16 cellular contexts compared by ENCODE assay signal in the genomic region with DNA sequence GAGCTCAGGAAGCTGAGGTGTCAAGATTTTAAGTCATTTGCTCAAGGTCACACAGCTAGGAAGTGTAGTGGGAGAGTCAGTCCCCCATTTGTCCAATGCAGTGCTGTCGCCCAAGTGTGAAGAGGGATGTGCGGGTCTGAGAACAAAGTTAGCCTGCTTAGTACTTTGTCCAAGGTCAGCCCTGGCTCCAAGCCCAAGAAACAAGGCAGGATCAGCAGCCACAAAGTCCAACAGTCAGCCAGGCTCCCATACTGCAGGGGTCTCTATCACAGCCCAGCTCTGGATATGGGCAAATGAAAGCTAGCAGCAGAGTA.
DNase-seq lines count a peak whose midpoint lies in the region; TF ChIP-seq lines count a peak whose summit lies in the region.
"Had no signal": no experiment of that assay in that cellular context is flagged by ENCODE, and none has a peak within 500 bp of the region (broad histone marks: within the 10 kb centered on the region; RNA-seq: fewer than 3 reads in every experiment).

No MANE protein-coding gene starts in this region.

- WGBS in adrenal gland, 4 donors = 39 to 72% (median 60%) methylated on average over 2 of the region's 2 CpGs

- H3K9me3 ChIP-seq in adrenal gland (replicated peaks in 1 of 3) (no peaks in the 10 kb centered on the region), parathyroid adenoma (ENCODE audit: control insufficient read depth, low read length) (no peaks in the 10 kb centered on the region)
- H3K9me3 ChIP-seq: A549, gastrocnemius medialis had no signal

- H3K27me3 ChIP-seq in adrenal gland (no peaks in the 10 kb centered on the region), parathyroid adenoma (ENCODE audit: control insufficient read depth, insufficient read depth, low read length) (no peaks in the 10 kb centered on the region)
- H3K27me3 ChIP-seq: brain microvascular endothelial cell, gastrocnemius medialis had no signal

- peak overlapping the region; percentile 26 for H3K4me2 ChIP-seq in parathyroid adenoma (ENCODE audit: low read length)
- H3K4me2 ChIP-seq: A549 had no signal

- peaks cover 0 to 12% of the 10 kb centered on the region in 2 donors for H3K4me1 ChIP-seq in adrenal gland (replicated peaks in 1 of 2)
- H3K4me1 ChIP-seq in parathyroid adenoma = peaks cover 43% of the 10 kb centered on the region
- H3K4me1 ChIP-seq: A549, gastrocnemius medialis had no signal

- intact Hi-C loops in adrenal gland (cut with DNase I) (loop anchor here in 1 of 2 donors (10.0 kb wide), 1 partner anchor 225 kb away; no protein-coding TSS in a partner anchor), head of caudate nucleus (cut with DNase I) (no loop called here)

- no peak overlapping the region for H3K4me3 ChIP-seq in adrenal gland
- no peak overlapping the region for H3K4me3 ChIP-seq in parathyroid adenoma (ENCODE audit: low read depth, low read length)
- H3K4me3 ChIP-seq: A549, gastrocnemius medialis had no signal

- H3K9ac ChIP-seq in parathyroid adenoma = no peak overlapping the region

- H3K79me2 ChIP-seq in parathyroid adenoma = no peaks in the 10 kb centered on the region

- H3K36me3 ChIP-seq in adrenal gland (replicated peaks in 1 of 2) = no peaks in the 10 kb centered on the region
- no peaks in the 10 kb centered on the region for H3K36me3 ChIP-seq in parathyroid adenoma (ENCODE audit: control insufficient read depth, insufficient read depth, low read length)
- H3K36me3 ChIP-seq: brain microvascular endothelial cell, gastrocnemius medialis had no signal

- H2AFZ ChIP-seq in parathyroid adenoma = peak overlapping the region; percentile 80

- peak; percentile 37 to 71 (median 58) for DNase-seq in adrenal gland
- DNase-seq in iris pigment epithelial cell (ENCODE audit: low read depth) = peak; percentile 18
- DNase-seq in head of caudate nucleus = no peak
- no peak for DNase-seq in activated T-cell treated with anti-CD3 and anti-CD28 coated beads for 4 hours
- no peak for DNase-seq in hippocampal formation (lab: John Stamatoyannopoulos, UW)
- no peak for DNase-seq in effector CD4-positive, alpha-beta T cell
- DNase-seq: brain microvascular endothelial cell; gastrocnemius medialis; midbrain; NCI-H2171 treated with DMSO at 0.1 percent for 48 hours; NCI-H748 treated with DMSO at 0.1 percent for 48 hours; nucleus accumbens; stimulated activated naive CD4-positive, alpha-beta T cell had no signal

- no peak for TF ChIP-seq CTCF in 22Rv1 (IDR thresholded peaks at IDR 0.05)
- TF ChIP-seq CTCF in adrenal gland (IDR thresholded peaks at IDR 0.05) = no peak
- no peak for TF ChIP-seq CTCF in parathyroid adenoma (IDR thresholded peaks at IDR 0.05)

- TF ChIP-seq POLR2A in adrenal gland (IDR thresholded peaks at IDR 0.05) = no peak

- H3K27ac ChIP-seq in 22Rv1 = peak overlapping the region; percentile 86
- H3K27ac ChIP-seq in adrenal gland = no peak overlapping the region
- H3K27ac ChIP-seq in parathyroid adenoma = peak overlapping the region; percentile 89
- H3K27ac ChIP-seq: A549, brain microvascular endothelial cell, gastrocnemius medialis had no signal

Comparison
In these comparisons a context has a peak if more than half of its experiments do, and no peak if none do; other contexts are left out.
1. H3K27ac ChIP-seq: peak in 22Rv1 (single experiment) and parathyroid adenoma (single experiment); none in adrenal gland (0 of 5).
2. DNase-seq: peak in adrenal gland (7 of 7) and iris pigment epithelial cell (single experiment); none in head of caudate nucleus (0 of 42), activated T-cell treated with anti-CD3 and anti-CD28 coated beads for 4 hours (single experiment), hippocampal formation (0 of 2) and effector CD4-positive, alpha-beta T cell (single experiment).